1 cellular context compared by ENCODE assay signal in the genomic region with DNA sequence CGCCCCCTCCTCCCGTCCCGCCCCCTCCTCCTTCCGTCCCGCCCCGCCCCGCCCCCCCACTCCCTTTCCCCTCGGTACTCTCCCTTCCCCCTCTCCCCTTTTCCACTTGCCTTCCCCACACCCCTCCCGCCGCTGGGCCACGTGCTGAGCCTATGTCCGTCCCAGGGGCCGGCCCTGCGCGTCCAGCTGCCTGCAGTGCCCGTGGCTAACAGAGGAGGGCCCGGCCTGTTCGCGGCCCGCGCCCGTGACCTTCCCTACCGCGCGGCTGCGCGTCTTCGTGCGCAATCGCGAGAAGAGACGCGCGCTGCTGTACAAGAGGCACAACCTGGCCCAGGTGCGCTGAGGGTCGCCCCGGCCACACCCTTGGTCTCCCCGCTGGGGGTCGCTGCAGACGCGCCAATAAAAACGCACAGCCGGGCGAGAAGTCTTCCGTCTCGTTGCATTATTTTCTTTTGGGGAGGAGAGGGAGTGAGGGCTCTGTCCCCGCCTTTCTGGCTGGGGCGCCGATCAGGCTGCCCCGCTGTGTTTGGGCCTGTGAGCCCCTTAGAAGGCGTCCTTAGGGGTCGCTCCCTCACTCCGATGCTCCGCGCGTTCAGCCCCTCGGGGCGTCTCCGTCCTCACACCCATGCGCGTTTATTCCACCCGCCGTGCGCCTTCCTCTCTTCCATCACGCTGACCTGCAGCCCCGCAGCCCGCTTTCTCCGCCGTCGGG.
TF ChIP-seq lines count a peak whose summit lies in the region.

No MANE protein-coding gene starts in this region.

TF ChIP-seq in H1, 55 proteins besides CTCF, POLR2A, EP300 and RAD21:
- TF ChIP-seq BRCA1 (IDR thresholded peaks at IDR 0.05; ENCODE audit: low read depth, low read length): peak; percentile 64
- TF ChIP-seq TCF12 (IDR thresholded peaks at IDR 0.05; ENCODE audit: low read depth, low read length): peak; percentile 60; the same call in 1 of the 2 replicates
- TF ChIP-seq KDM4A (IDR thresholded peaks at IDR 0.05; ENCODE audit: low read depth, low read length, severe bottlenecking): peak; percentile 79
- TF ChIP-seq CBX8 (IDR thresholded peaks at IDR 0.05; ENCODE audit: borderline replicate concordance, low read depth, low read length): no peak
- peak; percentile 63; the same call in 1 of the 2 replicates for TF ChIP-seq PHF8 (conservative IDR thresholded peaks at IDR 0.05; ENCODE audit: low read depth, low read length)
- TF ChIP-seq NRF1 (IDR thresholded peaks at IDR 0.05; ENCODE audit: low read depth, low read length): peak; percentile 26; the same call in 1 of the 2 replicates
- 0 out of 2 replicates have a peak, but pooled peaks have one; percentile 2 for TF ChIP-seq ATF3 (IDR thresholded peaks at IDR 0.05; ENCODE audit: insufficient read depth, low read depth, low read length)
- no peak; the same call in 1 of the 2 replicates for TF ChIP-seq SP4 (IDR thresholded peaks at IDR 0.05; ENCODE audit: low read length)
- peak; percentile 45; the same call in 1 of the 2 replicates for TF ChIP-seq POLR2AphosphoS5 (IDR thresholded peaks at IDR 0.05; ENCODE audit: low read depth, low read length)
- TF ChIP-seq ASH2L (IDR thresholded peaks at IDR 0.05; ENCODE audit: low read length): peak; percentile 40
- peak; percentile 82; the same call in 1 of the 2 replicates for TF ChIP-seq RBBP5 (IDR thresholded peaks at IDR 0.05; ENCODE audit: borderline replicate concordance, low read depth, low read length)
- TF ChIP-seq KDM1A (IDR thresholded peaks at IDR 0.05; ENCODE audit: borderline replicate concordance, low read length): 0 out of 2 replicates have a peak, but pooled peaks have one; percentile 11
- no peak for TF ChIP-seq USF2 (IDR thresholded peaks at IDR 0.05; ENCODE audit: low read length)
- TF ChIP-seq HDAC2 (IDR thresholded peaks at IDR 0.05; ENCODE audit: borderline replicate concordance in 1 of 2, low read depth in 2 of 2, low read length in 2 of 2): peak; percentile 7 to 38; a peak in 2 of 4 replicates
- TF ChIP-seq CHD2 (IDR thresholded peaks at IDR 0.05; ENCODE audit: low read length): peak; percentile 91
- TF ChIP-seq BACH1 (IDR thresholded peaks at IDR 0.05; ENCODE audit: low read length): peak; percentile 85
- TF ChIP-seq TAF1 (IDR thresholded peaks at IDR 0.05; ENCODE audit: low read depth, low read length): peak; percentile 46; the same call in 1 of the 2 replicates
- TF ChIP-seq FOSL1 (IDR thresholded peaks at IDR 0.05; ENCODE audit: insufficient read depth, low read depth, low read length): no peak
- TF ChIP-seq SIN3A (conservative IDR thresholded peaks at IDR 0.05 in 1 of 2, IDR thresholded peaks at IDR 0.05 in 1 of 2; ENCODE audit: low read depth in 1 of 2, low read length in 2 of 2): 0 out of 4 replicates have a peak, but pooled peaks of 1 of the 2 experiments have one; percentile 60
- no peak; the same call in 1 of the 2 replicates for TF ChIP-seq KDM5A (IDR thresholded peaks at IDR 0.05; ENCODE audit: low read length)
- peak; percentile 24 for TF ChIP-seq TAF7 (optimal IDR thresholded peaks at IDR 0.05; ENCODE audit: borderline replicate concordance, low read depth, low read length)
- peak; percentile 91 for TF ChIP-seq MAX (IDR thresholded peaks at IDR 0.05)
- peak; percentile 94 for TF ChIP-seq CTBP2 (IDR thresholded peaks at IDR 0.05; ENCODE audit: borderline replicate concordance, insufficient read depth, insufficient read length, low read length)
- peak; percentile 35 for TF ChIP-seq E2F6 (IDR thresholded peaks at IDR 0.05)
- no peak for TF ChIP-seq SUZ12 (IDR thresholded peaks at IDR 0.05; ENCODE audit: low read length)
